Comparison of ENCODE assay signal across 8 cellular contexts in the genomic region with DNA sequence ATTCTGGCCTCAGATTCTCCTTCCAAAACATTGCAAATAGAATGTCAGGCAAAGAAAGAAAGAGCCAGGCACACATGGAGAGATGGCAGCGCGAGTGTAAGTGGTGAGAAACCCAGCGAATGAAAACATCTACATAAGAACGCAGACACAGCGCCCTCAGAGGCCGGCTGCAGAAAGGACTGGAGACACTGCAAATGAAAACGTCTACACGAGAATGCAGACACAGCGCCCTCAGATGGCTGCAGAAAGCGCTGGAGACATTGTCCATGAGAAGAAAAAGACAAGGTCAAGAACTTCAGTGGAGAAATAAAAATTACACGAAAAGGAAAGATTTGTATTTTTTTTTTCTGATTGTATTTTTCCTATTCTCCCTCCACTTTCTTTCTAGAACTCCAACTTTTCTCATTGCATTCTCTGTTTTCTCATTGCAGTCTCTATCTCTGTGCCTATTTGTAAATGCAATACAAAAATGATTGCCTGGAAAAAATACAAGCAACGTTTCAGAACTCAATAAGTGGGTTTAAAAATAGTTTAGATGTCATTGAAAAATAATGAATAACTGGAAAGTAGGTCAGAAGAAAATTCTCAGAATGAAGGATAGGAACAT.
DNase-seq lines count a peak whose midpoint lies in the region; ATAC-seq, FAIRE-seq and TF ChIP-seq lines count a peak whose summit lies in the region.

No MANE protein-coding gene starts in this region.

- dilution Hi-C loops in endothelial cell of umbilical vein (cut with MboI; ENCODE audit: extremely low pct_ligation_motif_present, low sequenced_read_pairs): no loop called here

- CTCF ChIA-PET in endothelial cell of umbilical vein (lab: Charles Lee): interaction anchor here (1.5 to 1.9 kb wide), 2 partner anchors 433 to 468 kb away, joined by 3 to 11 read pairs; no protein-coding TSS in a partner anchor

- peaks cover 11 to 12% of the 10 kb centered on the region in 2 experiments for H3K27me3 ChIP-seq in endothelial cell of umbilical vein (ENCODE audit: control insufficient read depth in 2 of 2, insufficient read depth in 2 of 2, low read length in 2 of 2)

- peak; percentile 81 to 97 for TF ChIP-seq CTCF in endothelial cell of umbilical vein (IDR thresholded peaks at IDR 0.05; ENCODE audit: extremely low read depth in 1 of 2, insufficient read depth in 1 of 2, low read depth in 1 of 2, low read length in 2 of 2)
- TF ChIP-seq CTCF in mucosa of descending colon (IDR thresholded peaks at IDR 0.05): peak; percentile 79

- H3K36me3 ChIP-seq in endothelial cell of umbilical vein (ENCODE audit: control insufficient read depth in 2 of 2, extremely low read depth in 1 of 2, insufficient read depth in 2 of 2, low read length in 2 of 2) (no peaks in the 10 kb centered on the region), mucosa of descending colon (ENCODE audit: low read depth) (no peaks in the 10 kb centered on the region)

- no peak overlapping the region for H3K27ac ChIP-seq in endothelial cell of umbilical vein (ENCODE audit: insufficient read depth, low read depth, low read length)

- intact Hi-C loops in endothelial cell of umbilical vein (cut with micrococcal nuclease): loop anchor here (1.0 to 5.0 kb wide), 6 partner anchors 47 to 719 kb away; no protein-coding TSS in a partner anchor
- intact Hi-C loops in mucosa of descending colon (cut with DNase I, micrococcal nuclease): loop anchor here in 1 of 2 donors (10.0 kb wide), 2 partner anchors 257 to 477 kb away; no protein-coding TSS in a partner anchor

- H3K4me1 ChIP-seq in endothelial cell of umbilical vein (ENCODE audit: control insufficient read depth, extremely low read depth, insufficient read depth, low read length) (no peaks in the 10 kb centered on the region), mucosa of descending colon (ENCODE audit: low read depth) (peaks cover 4% of the 10 kb centered on the region)

- no peaks in the 10 kb centered on the region for H3K79me2 ChIP-seq in endothelial cell of umbilical vein (ENCODE audit: control insufficient read depth, insufficient read depth, low read length)

- DNase-seq in CD1c-positive myeloid dendritic cell (ENCODE audit: extremely low spot score) (peak; percentile 84), HuH-7 (ENCODE audit: low spot score) (peak; percentile 90), NOMO-1 (lab: John Stamatoyannopoulos, UW; ENCODE audit: unreplicated experiment in 2 of 2) (peak; percentile 90 to 99), endothelial cell of umbilical vein (ENCODE audit: low read depth, low spot score) (peak; percentile 79), mucosa of descending colon (peak; percentile 75 to 90 (median 83))
- DNase-seq in activated CD8-positive, alpha-beta memory T cell treated with anti-CD3 and anti-CD28 coated beads for 4 hours (ENCODE audit: low read depth in 2 of 2): peak; percentile 27 to 61
- peak; percentile 36 to 54 for DNase-seq in stimulated activated CD8-positive, alpha-beta memory T cell treated with anti-CD3 and anti-CD28 coated beads, Interleukin-7, amount 100 ng/mL, for 1 hour (ENCODE audit: low read depth in 2 of 2)

- H3K9ac ChIP-seq in endothelial cell of umbilical vein (replicated peaks; ENCODE audit: extremely low read depth, insufficient read depth, low read length): no peak overlapping the region

- POLR2A ChIA-PET in endothelial cell of umbilical vein (lab: Charles Lee): no interaction called here

- H3K9me3 ChIP-seq in endothelial cell of umbilical vein (replicated peaks; ENCODE audit: control insufficient read depth, insufficient read depth, low read length) (no peaks in the 10 kb centered on the region), mucosa of descending colon (no peaks in the 10 kb centered on the region)

- TF ChIP-seq POLR2A in endothelial cell of umbilical vein (IDR thresholded peaks at IDR 0.05; ENCODE audit: low read depth, low read length): no peak

- FAIRE-seq in endothelial cell of umbilical vein (lab: Jason Lieb, UNC): peak; percentile 85

- no peaks in the 10 kb centered on the region for H4K20me1 ChIP-seq in endothelial cell of umbilical vein (replicated peaks; ENCODE audit: control insufficient read depth, extremely low read depth, insufficient read depth, low read length)

- ATAC-seq in GM19463 (IDR thresholded peaks at IDR 0.05; ENCODE audit: unreplicated experiment): peak; percentile 71
- ATAC-seq in mucosa of descending colon: peak; percentile 89

- BruUV-seq in endothelial cell of umbilical vein (replicated peaks; lab: Mats Ljungman, UMichigan): no TSS peak

- H3K9me1 ChIP-seq in endothelial cell of umbilical vein (replicated peaks; ENCODE audit: control insufficient read depth, extremely low read depth, insufficient read depth, low read length): no peaks in the 10 kb centered on the region

- no peak overlapping the region for H2AFZ ChIP-seq in endothelial cell of umbilical vein (ENCODE audit: low read depth, low read length)

- H3K4me2 ChIP-seq in endothelial cell of umbilical vein (ENCODE audit: insufficient read depth, low read length): no peak overlapping the region

- H3K4me3 ChIP-seq in endothelial cell of umbilical vein (replicated peaks in 1 of 3; ENCODE audit: insufficient read depth in 1 of 3, low read depth in 1 of 3, low read length in 3 of 3) (no peak overlapping the region), mucosa of descending colon (no peak overlapping the region)

TF ChIP-seq in endothelial cell of umbilical vein, 7 proteins besides CTCF, POLR2A, EP300 and RAD21:
- TF ChIP-seq GATA2 (IDR thresholded peaks at IDR 0.05; ENCODE audit: insufficient read depth, insufficient read length, low read depth, low read length): no peak
- TF ChIP-seq EZH2 (IDR thresholded peaks at IDR 0.05; ENCODE audit: borderline replicate concordance, low read depth, low read length, severe bottlenecking): peak; percentile 18

Comparison
In these comparisons a context has a peak if more than half of its experiments do, and no peak if none do; other contexts are left out.
1. DNase-seq: peak in every context shown above with its lines; median percentile 94 in NOMO-1; 90 in HuH-7; 84 in CD1c-positive myeloid dendritic cell; 83 in mucosa of descending colon; 79 in endothelial cell of umbilical vein; 45 in stimulated activated CD8-positive, alpha-beta memory T cell treated with anti-CD3 and anti-CD28 coated beads, Interleukin-7, amount 100 ng/mL, for 1 hour; 44 in activated CD8-positive, alpha-beta memory T cell treated with anti-CD3 and anti-CD28 coated beads for 4 hours.